In the genomic region with DNA sequence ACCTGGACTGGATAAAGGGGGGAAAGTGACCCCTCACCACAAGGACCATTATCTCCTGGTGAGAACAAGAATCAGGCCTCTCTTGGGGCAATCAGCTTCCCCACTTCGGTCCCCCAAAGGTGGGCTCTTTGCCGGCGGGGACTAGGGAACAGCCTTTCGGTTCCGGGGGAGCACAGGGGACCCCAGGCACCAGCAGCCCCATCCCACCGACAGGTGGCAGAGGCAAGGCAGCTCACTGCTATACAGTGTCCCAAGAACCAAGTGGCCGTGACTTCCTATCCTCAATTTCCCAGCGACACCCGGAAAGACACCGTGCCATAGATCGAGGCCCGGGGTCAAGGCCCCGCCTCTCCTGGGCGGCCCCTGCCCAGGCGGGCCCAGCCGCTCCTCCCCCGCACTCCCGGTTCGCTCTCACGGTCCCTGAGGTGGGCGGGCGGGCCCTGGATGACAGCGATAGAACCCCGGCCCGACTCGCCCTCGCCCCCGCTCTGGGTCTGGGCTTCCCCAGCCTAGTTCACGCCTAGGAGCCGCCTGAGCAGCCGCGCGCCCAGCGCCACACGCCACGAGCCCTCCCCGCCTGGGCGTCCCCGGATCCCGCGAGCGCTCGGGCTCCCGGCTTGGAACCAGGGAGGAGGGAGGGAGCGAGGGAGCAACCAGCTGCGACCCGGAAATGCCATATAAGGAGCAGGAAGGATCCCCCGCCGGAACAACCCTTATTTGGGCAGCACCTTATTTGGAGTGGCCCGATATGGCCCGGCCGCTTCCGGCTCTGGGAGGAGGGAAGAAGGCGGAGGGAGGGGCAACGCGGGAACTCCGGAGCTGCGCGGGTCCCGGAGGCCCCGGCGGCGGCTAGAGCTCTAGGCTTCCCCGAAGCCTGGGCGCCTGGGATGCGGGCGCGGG, we compare ENCODE assay signal across 8 cellular contexts. TPM values are rescaled to one million over a fixed set of nuclear protein-coding genes. Genes with fewer than 3 reads are reported as not detected.
DNase-seq lines count a peak whose midpoint lies in the region; ATAC-seq lines count a peak whose summit lies in the region.

No MANE protein-coding gene starts in this region.

- H3K27ac ChIP-seq in HUES6 (ENCODE audit: low read depth, low read length) = peak overlapping the region; percentile 97

- ATAC-seq in GM21447 (IDR thresholded peaks at IDR 0.05; ENCODE audit: unreplicated experiment) = peak; percentile 79

- H3K36me3 ChIP-seq in HUES6 (ENCODE audit: control insufficient read depth, insufficient read depth, low read length) (peaks cover 16% of the 10 kb centered on the region), NT2/D1 (ENCODE audit: insufficient read depth, insufficient read length, low read length) (peaks cover 3% of the 10 kb centered on the region), endocrine pancreas (ENCODE audit: control insufficient read depth, insufficient read depth, low read length) (peaks cover 12% of the 10 kb centered on the region)

- H3K9ac ChIP-seq in HUES6 (ENCODE audit: low read length) = peak overlapping the region; percentile 89
- peak overlapping the region; percentile 79 for H3K9ac ChIP-seq in NT2/D1 (ENCODE audit: insufficient read length, low read depth)
- peak overlapping the region; percentile 94 for H3K9ac ChIP-seq in endocrine pancreas (ENCODE audit: control insufficient read depth, insufficient read depth, low read length)

- peak overlapping the region; percentile 85 for H3K4me3 ChIP-seq in HUES6 (ENCODE audit: low read depth, low read length)
- H3K4me3 ChIP-seq in NT2/D1 (ENCODE audit: insufficient read length, low read depth) = peak overlapping the region; percentile 72
- H3K4me3 ChIP-seq in endocrine pancreas (ENCODE audit: control insufficient read depth, insufficient read depth, low read length) = peak overlapping the region; percentile 65

- H3K9me3 ChIP-seq in HUES6 (ENCODE audit: control insufficient read depth, insufficient read depth, low read depth, low read length) (no peaks in the 10 kb centered on the region), NT2/D1 (ENCODE audit: insufficient read depth, low read length) (no peaks in the 10 kb centered on the region), endocrine pancreas (ENCODE audit: control insufficient read depth, low read length) (no peaks in the 10 kb centered on the region)

- DNase-seq in D341Med (ENCODE audit: low spot score) (peak; percentile 92), NT2/D1 (ENCODE audit: low read depth, low spot score) (peak; percentile 93), mesenteric fat pad (ENCODE audit: low spot score) (peak; percentile 99)
- peak; percentile 93 for DNase-seq in activated CD8-positive, alpha-beta memory T cell treated with anti-CD3 and anti-CD28 coated beads, Interleukin-2, amount 50 U/mL, for 24 hours (ENCODE audit: extremely low read depth)
- peak; percentile 91 for DNase-seq in stimulated activated CD8-positive, alpha-beta memory T cell treated with anti-CD3 and anti-CD28 coated beads, Interleukin-15, amount 100 ng/mL, for 1 hour (ENCODE audit: low read depth)

- H3K27me3 ChIP-seq in HUES6 (ENCODE audit: control insufficient read depth, insufficient read depth, low read length) = peaks cover 27% of the 10 kb centered on the region
- peaks cover 12% of the 10 kb centered on the region for H3K27me3 ChIP-seq in NT2/D1 (ENCODE audit: insufficient read depth, insufficient read length)
- no peaks in the 10 kb centered on the region for H3K27me3 ChIP-seq in endocrine pancreas (ENCODE audit: control insufficient read depth, insufficient read depth, low read length)

- H3K4me1 ChIP-seq in HUES6 (ENCODE audit: control insufficient read depth, insufficient read depth, low read length) (peaks cover 13% of the 10 kb centered on the region), NT2/D1 (ENCODE audit: insufficient read depth, insufficient read length) (peaks cover 4% of the 10 kb centered on the region), endocrine pancreas (ENCODE audit: control insufficient read depth, insufficient read depth, low read length) (no peaks in the 10 kb centered on the region)

RNA-seq across cellular contexts. Expression of gene EGR1, which starts 0.6 kb away (rescaled TPM):
- 639 TPM for total RNA-seq in mesenteric fat pad

RNA-seq across cellular contexts. Expression of gene REEP2, which starts 25.8 kb away (rescaled TPM):
- 2.6 TPM for total RNA-seq in mesenteric fat pad

Comparison
In these comparisons a context has a peak if more than half of its experiments do, and no peak if none do; other contexts are left out.
1. Peak in every context shown above with its lines: DNase-seq, ATAC-seq, H3K4me3 ChIP-seq and H3K27ac ChIP-seq.